7 cellular contexts compared by ENCODE assay signal in the genomic region with DNA sequence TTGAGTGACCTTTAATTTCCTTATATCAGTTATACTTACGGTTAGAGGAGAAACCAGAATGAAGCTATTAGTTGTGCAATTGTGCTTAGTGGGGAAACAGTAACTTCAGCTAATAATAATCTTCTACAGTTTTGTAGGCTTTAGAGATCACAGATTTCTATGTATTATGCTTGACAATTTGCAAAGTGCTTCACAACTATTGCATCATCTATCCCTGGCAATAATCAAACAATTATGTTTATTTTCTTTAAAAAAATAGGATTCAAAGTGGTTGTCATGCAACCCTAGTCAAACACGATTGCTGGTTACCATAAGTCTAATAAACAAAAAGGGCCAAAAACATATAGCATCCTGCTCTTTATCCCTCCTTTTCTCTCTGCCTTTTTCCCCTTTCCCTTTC.
"Had no signal": no experiment of that assay in that cellular context is flagged by ENCODE, and none has a peak within 500 bp of the region (broad histone marks: within the 10 kb centered on the region; RNA-seq: fewer than 3 reads in every experiment).

No MANE protein-coding gene starts in this region.

- H2AFZ ChIP-seq: GM23338 had no signal

- H3K27ac ChIP-seq: HL-60 had no signal

- DNase-seq: H9, HFFc6, Kasumi-1, KG1 had no signal

- H3K4me2 ChIP-seq: GM23338 had no signal

- ATAC-seq: GM23338, HCT116 had no signal

- H3K4me3 ChIP-seq: GM23338 had no signal
